Comparison of ENCODE assay signal across 2 cellular contexts in the genomic region with DNA sequence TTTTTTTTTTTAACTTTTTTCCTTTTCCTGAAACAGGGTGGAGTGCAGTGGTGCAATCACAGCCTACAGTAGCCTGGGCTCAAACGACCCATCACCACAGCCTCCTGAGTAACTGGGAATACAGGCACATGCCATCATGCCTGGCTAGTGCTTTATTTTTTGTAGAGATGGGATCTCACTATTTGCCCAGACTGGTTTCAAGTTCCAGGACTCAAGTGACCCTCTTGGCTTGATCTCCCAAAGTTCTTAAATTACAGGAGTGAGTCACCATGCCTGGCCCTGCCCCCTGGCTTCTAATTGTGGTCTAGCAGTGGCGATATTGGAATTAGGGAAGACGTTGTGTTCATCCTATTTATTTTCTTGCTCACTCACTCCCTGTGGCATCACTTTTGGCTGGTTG.
TF ChIP-seq lines count a peak whose summit lies in the region.

No MANE protein-coding gene starts in this region.

TF ChIP-seq in GM23338, 12 proteins besides CTCF, POLR2A, EP300 and RAD21 (continued from another document):
- TF ChIP-seq, protein P1, sequence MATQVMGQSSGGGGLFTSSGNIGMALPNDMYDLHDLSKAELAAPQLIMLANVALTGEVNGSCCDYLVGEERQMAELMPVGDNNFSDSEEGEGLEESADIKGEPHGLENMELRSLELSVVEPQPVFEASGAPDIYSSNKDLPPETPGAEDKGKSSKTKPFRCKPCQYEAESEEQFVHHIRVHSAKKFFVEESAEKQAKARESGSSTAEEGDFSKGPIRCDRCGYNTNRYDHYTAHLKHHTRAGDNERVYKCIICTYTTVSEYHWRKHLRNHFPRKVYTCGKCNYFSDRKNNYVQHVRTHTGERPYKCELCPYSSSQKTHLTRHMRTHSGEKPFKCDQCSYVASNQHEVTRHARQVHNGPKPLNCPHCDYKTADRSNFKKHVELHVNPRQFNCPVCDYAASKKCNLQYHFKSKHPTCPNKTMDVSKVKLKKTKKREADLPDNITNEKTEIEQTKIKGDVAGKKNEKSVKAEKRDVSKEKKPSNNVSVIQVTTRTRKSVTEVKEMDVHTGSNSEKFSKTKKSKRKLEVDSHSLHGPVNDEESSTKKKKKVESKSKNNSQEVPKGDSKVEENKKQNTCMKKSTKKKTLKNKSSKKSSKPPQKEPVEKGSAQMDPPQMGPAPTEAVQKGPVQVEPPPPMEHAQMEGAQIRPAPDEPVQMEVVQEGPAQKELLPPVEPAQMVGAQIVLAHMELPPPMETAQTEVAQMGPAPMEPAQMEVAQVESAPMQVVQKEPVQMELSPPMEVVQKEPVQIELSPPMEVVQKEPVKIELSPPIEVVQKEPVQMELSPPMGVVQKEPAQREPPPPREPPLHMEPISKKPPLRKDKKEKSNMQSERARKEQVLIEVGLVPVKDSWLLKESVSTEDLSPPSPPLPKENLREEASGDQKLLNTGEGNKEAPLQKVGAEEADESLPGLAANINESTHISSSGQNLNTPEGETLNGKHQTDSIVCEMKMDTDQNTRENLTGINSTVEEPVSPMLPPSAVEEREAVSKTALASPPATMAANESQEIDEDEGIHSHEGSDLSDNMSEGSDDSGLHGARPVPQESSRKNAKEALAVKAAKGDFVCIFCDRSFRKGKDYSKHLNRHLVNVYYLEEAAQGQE (IDR thresholded peaks at IDR 0.05; ENCODE audit: unreplicated experiment), result no peak
- no peak for TF ChIP-seq CREB1 (CRISPR knock-in tag; IDR thresholded peaks at IDR 0.05; ENCODE audit: low read depth)
- TF ChIP-seq EZH2 (IDR thresholded peaks at IDR 0.05; ENCODE audit: low read depth, unreplicated experiment), result no peak
- TF ChIP-seq, protein P2, sequence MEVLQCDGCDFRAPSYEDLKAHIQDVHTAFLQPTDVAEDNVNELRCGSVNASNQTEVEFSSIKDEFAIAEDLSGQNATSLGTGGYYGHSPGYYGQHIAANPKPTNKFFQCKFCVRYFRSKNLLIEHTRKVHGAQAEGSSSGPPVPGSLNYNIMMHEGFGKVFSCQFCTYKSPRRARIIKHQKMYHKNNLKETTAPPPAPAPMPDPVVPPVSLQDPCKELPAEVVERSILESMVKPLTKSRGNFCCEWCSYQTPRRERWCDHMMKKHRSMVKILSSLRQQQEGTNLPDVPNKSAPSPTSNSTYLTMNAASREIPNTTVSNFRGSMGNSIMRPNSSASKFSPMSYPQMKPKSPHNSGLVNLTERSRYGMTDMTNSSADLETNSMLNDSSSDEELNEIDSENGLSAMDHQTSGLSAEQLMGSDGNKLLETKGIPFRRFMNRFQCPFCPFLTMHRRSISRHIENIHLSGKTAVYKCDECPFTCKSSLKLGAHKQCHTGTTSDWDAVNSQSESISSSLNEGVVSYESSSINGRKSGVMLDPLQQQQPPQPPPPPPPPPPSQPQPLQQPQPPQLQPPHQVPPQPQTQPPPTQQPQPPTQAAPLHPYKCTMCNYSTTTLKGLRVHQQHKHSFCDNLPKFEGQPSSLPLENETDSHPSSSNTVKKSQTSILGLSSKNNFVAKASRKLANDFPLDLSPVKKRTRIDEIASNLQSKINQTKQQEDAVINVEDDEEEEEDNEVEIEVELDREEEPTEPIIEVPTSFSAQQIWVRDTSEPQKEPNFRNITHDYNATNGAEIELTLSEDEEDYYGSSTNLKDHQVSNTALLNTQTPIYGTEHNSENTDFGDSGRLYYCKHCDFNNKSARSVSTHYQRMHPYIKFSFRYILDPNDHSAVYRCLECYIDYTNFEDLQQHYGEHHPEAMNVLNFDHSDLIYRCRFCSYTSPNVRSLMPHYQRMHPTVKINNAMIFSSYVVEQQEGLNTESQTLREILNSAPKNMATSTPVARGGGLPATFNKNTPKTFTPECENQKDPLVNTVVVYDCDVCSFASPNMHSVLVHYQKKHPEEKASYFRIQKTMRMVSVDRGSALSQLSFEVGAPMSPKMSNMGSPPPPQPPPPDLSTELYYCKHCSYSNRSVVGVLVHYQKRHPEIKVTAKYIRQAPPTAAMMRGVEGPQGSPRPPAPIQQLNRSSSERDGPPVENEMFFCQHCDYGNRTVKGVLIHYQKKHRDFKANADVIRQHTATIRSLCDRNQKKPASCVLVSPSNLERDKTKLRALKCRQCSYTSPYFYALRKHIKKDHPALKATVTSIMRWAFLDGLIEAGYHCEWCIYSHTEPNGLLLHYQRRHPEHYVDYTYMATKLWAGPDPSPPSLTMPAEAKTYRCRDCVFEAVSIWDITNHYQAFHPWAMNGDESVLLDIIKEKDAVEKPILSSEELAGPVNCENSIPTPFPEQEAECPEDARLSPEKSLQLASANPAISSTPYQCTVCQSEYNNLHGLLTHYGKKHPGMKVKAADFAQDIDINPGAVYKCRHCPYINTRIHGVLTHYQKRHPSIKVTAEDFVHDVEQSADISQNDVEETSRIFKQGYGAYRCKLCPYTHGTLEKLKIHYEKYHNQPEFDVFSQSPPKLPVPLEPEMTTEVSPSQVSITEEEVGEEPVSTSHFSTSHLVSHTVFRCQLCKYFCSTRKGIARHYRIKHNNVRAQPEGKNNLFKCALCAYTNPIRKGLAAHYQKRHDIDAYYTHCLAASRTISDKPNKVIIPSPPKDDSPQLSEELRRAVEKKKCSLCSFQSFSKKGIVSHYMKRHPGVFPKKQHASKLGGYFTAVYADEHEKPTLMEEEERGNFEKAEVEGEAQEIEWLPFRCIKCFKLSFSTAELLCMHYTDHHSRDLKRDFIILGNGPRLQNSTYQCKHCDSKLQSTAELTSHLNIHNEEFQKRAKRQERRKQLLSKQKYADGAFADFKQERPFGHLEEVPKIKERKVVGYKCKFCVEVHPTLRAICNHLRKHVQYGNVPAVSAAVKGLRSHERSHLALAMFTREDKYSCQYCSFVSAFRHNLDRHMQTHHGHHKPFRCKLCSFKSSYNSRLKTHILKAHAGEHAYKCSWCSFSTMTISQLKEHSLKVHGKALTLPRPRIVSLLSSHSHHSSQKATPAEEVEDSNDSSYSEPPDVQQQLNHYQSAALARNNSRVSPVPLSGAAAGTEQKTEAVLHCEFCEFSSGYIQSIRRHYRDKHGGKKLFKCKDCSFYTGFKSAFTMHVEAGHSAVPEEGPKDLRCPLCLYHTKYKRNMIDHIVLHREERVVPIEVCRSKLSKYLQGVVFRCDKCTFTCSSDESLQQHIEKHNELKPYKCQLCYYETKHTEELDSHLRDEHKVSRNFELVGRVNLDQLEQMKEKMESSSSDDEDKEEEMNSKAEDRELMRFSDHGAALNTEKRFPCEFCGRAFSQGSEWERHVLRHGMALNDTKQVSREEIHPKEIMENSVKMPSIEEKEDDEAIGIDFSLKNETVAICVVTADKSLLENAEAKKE (CRISPR knock-in tag; IDR thresholded peaks at IDR 0.05), result no peak
- no peak for TF ChIP-seq POLR2AphosphoS5 (IDR thresholded peaks at IDR 0.05; ENCODE audit: low read depth)
- TF ChIP-seq, protein P3, sequence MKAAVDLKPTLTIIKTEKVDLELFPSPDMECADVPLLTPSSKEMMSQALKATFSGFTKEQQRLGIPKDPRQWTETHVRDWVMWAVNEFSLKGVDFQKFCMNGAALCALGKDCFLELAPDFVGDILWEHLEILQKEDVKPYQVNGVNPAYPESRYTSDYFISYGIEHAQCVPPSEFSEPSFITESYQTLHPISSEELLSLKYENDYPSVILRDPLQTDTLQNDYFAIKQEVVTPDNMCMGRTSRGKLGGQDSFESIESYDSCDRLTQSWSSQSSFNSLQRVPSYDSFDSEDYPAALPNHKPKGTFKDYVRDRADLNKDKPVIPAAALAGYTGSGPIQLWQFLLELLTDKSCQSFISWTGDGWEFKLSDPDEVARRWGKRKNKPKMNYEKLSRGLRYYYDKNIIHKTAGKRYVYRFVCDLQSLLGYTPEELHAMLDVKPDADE (IDR thresholded peaks at IDR 0.05), result no peak

TF ChIP-seq in HepG2, 621 proteins besides CTCF, POLR2A, EP300 and RAD21:
- TF ChIP-seq, protein P4, sequence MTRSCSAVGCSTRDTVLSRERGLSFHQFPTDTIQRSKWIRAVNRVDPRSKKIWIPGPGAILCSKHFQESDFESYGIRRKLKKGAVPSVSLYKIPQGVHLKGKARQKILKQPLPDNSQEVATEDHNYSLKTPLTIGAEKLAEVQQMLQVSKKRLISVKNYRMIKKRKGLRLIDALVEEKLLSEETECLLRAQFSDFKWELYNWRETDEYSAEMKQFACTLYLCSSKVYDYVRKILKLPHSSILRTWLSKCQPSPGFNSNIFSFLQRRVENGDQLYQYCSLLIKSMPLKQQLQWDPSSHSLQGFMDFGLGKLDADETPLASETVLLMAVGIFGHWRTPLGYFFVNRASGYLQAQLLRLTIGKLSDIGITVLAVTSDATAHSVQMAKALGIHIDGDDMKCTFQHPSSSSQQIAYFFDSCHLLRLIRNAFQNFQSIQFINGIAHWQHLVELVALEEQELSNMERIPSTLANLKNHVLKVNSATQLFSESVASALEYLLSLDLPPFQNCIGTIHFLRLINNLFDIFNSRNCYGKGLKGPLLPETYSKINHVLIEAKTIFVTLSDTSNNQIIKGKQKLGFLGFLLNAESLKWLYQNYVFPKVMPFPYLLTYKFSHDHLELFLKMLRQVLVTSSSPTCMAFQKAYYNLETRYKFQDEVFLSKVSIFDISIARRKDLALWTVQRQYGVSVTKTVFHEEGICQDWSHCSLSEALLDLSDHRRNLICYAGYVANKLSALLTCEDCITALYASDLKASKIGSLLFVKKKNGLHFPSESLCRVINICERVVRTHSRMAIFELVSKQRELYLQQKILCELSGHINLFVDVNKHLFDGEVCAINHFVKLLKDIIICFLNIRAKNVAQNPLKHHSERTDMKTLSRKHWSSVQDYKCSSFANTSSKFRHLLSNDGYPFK (CRISPR knock-in tag; IDR thresholded peaks at IDR 0.05; ENCODE audit: borderline replicate concordance), result no peak
- TF ChIP-seq, protein P5, sequence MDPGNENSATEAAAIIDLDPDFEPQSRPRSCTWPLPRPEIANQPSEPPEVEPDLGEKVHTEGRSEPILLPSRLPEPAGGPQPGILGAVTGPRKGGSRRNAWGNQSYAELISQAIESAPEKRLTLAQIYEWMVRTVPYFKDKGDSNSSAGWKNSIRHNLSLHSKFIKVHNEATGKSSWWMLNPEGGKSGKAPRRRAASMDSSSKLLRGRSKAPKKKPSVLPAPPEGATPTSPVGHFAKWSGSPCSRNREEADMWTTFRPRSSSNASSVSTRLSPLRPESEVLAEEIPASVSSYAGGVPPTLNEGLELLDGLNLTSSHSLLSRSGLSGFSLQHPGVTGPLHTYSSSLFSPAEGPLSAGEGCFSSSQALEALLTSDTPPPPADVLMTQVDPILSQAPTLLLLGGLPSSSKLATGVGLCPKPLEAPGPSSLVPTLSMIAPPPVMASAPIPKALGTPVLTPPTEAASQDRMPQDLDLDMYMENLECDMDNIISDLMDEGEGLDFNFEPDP (CRISPR knock-in tag; conservative IDR thresholded peaks at IDR 0.05), result no peak
- TF ChIP-seq AGO2 (optimal IDR thresholded peaks at IDR 0.05; ENCODE audit: low read depth, low read length) (no peak), NRL (CRISPR knock-in tag; IDR thresholded peaks at IDR 0.05; ENCODE audit: borderline replicate concordance) (no peak), THAP11 (CRISPR knock-in tag; IDR thresholded peaks at IDR 0.05) (no peak), JDP2 (CRISPR knock-in tag; IDR thresholded peaks at IDR 0.05; ENCODE audit: borderline replicate concordance) (no peak), MXI1 (IDR thresholded peaks at IDR 0.05; ENCODE audit: borderline replicate concordance, low read depth, low read length) (no peak), ZNF792 (CRISPR knock-in tag; IDR thresholded peaks at IDR 0.05) (no peak), ZNF773 (CRISPR knock-in tag; IDR thresholded peaks at IDR 0.05; ENCODE audit: borderline replicate concordance) (no peak), ZNF572 (CRISPR knock-in tag; IDR thresholded peaks at IDR 0.05) (no peak), SSRP1 (CRISPR knock-in tag; IDR thresholded peaks at IDR 0.05) (no peak), DNMT1 (CRISPR knock-in tag; IDR thresholded peaks at IDR 0.05) (no peak), ZNF879 (CRISPR knock-in tag; IDR thresholded peaks at IDR 0.05) (no peak)
- TF ChIP-seq, protein P6, sequence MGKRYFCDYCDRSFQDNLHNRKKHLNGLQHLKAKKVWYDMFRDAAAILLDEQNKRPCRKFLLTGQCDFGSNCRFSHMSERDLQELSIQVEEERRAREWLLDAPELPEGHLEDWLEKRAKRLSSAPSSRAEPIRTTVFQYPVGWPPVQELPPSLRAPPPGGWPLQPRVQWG (CRISPR knock-in tag; IDR thresholded peaks at IDR 0.05; ENCODE audit: borderline replicate concordance, low read depth), result no peak
- TF ChIP-seq, protein P7, sequence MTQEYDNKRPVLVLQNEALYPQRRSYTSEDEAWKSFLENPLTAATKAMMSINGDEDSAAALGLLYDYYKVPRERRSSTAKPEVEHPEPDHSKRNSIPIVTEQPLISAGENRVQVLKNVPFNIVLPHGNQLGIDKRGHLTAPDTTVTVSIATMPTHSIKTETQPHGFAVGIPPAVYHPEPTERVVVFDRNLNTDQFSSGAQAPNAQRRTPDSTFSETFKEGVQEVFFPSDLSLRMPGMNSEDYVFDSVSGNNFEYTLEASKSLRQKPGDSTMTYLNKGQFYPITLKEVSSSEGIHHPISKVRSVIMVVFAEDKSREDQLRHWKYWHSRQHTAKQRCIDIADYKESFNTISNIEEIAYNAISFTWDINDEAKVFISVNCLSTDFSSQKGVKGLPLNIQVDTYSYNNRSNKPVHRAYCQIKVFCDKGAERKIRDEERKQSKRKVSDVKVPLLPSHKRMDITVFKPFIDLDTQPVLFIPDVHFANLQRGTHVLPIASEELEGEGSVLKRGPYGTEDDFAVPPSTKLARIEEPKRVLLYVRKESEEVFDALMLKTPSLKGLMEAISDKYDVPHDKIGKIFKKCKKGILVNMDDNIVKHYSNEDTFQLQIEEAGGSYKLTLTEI (CRISPR knock-in tag; conservative IDR thresholded peaks at IDR 0.05), result no peak
